ENCODE assay signal across 1 cellular context in genomic region chr10:30861976-30862375, GRCh38.
TF ChIP-seq lines count a peak whose summit lies in the region.

No MANE protein-coding gene starts in this region.

TF ChIP-seq in H1, 55 proteins besides CTCF, POLR2A, EP300 and RAD21:
- TF ChIP-seq NANOG (IDR thresholded peaks at IDR 0.05; ENCODE audit: insufficient read depth, low read depth, low read length, poor library complexity, severe bottlenecking), result no peak
- no peak for TF ChIP-seq TAF1 (IDR thresholded peaks at IDR 0.05; ENCODE audit: low read depth, low read length)
- TF ChIP-seq EZH2 (IDR thresholded peaks at IDR 0.05; ENCODE audit: low read depth, low read length, severe bottlenecking), result no peak
- TF ChIP-seq YY1 (IDR thresholded peaks at IDR 0.05; ENCODE audit: low read depth, low read length), result no peak
- TF ChIP-seq BCL11A (IDR thresholded peaks at IDR 0.05; ENCODE audit: low read depth in 2 of 2, low read length in 2 of 2), result no peak
- TF ChIP-seq MAFK (IDR thresholded peaks at IDR 0.05; ENCODE audit: low read depth, low read length), result peak; percentile 94
TF ChIP-seq in H1: peak in this region for 1.
